ENCODE assay signal across 8 cellular contexts in the genomic region with DNA sequence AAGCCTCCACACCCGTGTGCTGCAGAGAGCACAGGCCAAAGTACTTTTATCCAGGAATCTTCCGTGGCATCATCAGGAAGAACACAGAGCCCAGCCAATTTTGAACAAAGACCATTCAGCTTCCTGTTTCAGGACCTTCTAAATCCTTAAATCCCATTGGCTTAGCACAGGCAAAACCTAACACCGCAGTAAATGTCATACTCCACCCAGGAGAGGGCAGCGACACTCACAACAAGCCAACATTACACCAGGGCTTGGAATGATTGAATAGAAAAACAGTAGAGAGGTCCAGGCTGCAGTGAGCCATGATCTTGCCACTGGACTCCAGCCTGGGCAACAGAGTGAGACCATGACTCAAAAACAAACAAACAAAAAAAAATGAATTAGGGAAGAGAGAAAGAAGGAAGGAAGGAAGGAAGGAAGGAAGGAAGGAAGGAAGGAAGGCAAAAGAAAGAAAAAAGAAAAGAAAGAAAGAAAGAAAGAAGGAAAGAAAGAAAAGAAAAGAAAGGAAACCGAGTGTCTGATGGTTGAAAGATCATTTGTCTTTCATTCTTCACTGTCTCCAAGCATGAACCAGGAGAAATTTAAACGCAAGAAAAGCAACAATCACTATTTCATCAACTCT.
A peak's percentile ranks its signal among the peaks of the same experiment; 100 is the strongest.
DNase-seq lines count a peak whose midpoint lies in the region; ATAC-seq and TF ChIP-seq lines count a peak whose summit lies in the region.

No MANE protein-coding gene starts in this region.

- H3K4me3 Mint-ChIP-seq in progenitor cell of endocrine pancreas (ENCODE audit: low read depth), result no peak overlapping the region

- H3K27ac Mint-ChIP-seq in progenitor cell of endocrine pancreas, result no peak overlapping the region

- DNase-seq in NCI-H2107 treated with DMSO at 0.1 percent for 48 hours (lab: John Stamatoyannopoulos, UW; ENCODE audit: unreplicated experiment), result peak; percentile 44
- no peak for DNase-seq in NCI-H2107 (lab: John Stamatoyannopoulos, UW)
- peak; percentile 36 to 38 for DNase-seq in Kasumi-1 (lab: John Stamatoyannopoulos, UW)
- peak; percentile 18 for DNase-seq in astrocyte of the hippocampus (ENCODE audit: low read depth, low spot score)
- no peak for DNase-seq in progenitor cell of endocrine pancreas (ENCODE audit: low spot score, unreplicated experiment)
- DNase-seq in NCI-H1930 (lab: John Stamatoyannopoulos, UW), result no peak

- H3K4me1 Mint-ChIP-seq in progenitor cell of endocrine pancreas (ENCODE audit: low read depth), result no peaks in the 10 kb centered on the region

- H3K36me3 Mint-ChIP-seq in progenitor cell of endocrine pancreas (ENCODE audit: insufficient read depth), result no peaks in the 10 kb centered on the region

- ATAC-seq in GM21786 (IDR thresholded peaks at IDR 0.05; ENCODE audit: unreplicated experiment) (no peak), GM19467 (IDR thresholded peaks at IDR 0.05; ENCODE audit: unreplicated experiment) (no peak)

- peak; percentile 20 for TF ChIP-seq CTCF in progenitor cell of endocrine pancreas (IDR thresholded peaks at IDR 0.05; ENCODE audit: unreplicated experiment)

- H3K27me3 Mint-ChIP-seq in progenitor cell of endocrine pancreas, result peaks cover 44% of the 10 kb centered on the region

- no peaks in the 10 kb centered on the region for H3K9me3 Mint-ChIP-seq in progenitor cell of endocrine pancreas (ENCODE audit: low read depth)

Comparison
In these comparisons a context has a peak if more than half of its experiments do, and no peak if none do; other contexts are left out.
1. DNase-seq: peak in NCI-H2107 treated with DMSO at 0.1 percent for 48 hours (single experiment), Kasumi-1 (2 of 2) and astrocyte of the hippocampus (single experiment); none in NCI-H2107 (single experiment), progenitor cell of endocrine pancreas (single experiment) and NCI-H1930 (0 of 2).